In the genomic region with DNA sequence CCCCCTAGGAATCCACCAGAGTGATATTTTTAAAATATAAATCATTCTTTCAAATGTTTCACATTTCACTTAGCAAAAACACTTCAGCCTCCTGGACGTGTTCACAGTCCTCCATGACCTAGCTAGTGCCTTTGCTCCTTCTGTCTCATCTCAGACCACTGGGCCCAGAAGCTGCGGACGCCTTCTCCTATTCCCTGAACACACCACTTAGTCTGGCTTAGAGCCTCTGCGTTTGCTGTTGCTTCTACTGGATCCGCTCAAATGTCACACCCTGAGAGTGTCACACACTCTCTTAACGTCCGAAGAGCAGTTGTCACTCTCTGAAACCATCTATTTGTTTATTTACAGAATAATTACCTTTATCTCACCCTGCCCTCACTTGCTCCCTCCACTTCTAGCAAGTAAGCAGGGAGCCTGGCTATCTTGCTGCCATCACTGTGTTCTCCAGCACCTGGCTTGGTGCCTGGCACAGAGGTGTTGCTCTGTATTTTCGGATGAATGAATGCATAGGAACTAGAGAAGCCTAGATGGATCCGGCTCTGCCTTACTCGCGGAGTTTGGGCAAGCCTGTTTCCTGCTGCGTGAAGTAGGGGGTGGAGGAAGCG, we compare ENCODE assay signal across 8 cellular contexts. TPM values are rescaled to one million over a fixed set of nuclear protein-coding genes. Genes with fewer than 3 reads are reported as not detected.
DNase-seq lines count a peak whose midpoint lies in the region; ATAC-seq lines count a peak whose summit lies in the region.

No MANE protein-coding gene starts in this region.

- H3K4me3 Mint-ChIP-seq in activated T-helper 1 cell treated with anti-CD3 and anti-CD28 coated beads, Interleukin-12 subunit alpha, Interleukin-12 subunit beta, Interleukin-2, Interleukin-4 antibody, amounts not matched to agents 30 ng/mL and 10 ng/mL and 1 ng/mL, durations not matched to agents 14 hours and 24 hours and 36 hours, result peak overlapping the region; percentile 86
- H3K4me3 Mint-ChIP-seq in stimulated activated memory B cell treated with anti-CD40 and anti-IgM and Interleukin-4, amounts not matched to agents 10 μg/mL and 1 μg/mL and 100 μg/mL, for 72 hours, result peak overlapping the region; percentile 81

- peak overlapping the region; percentile 94 for H3K27ac Mint-ChIP-seq in activated T-helper 1 cell treated with anti-CD3 and anti-CD28 coated beads, Interleukin-12 subunit alpha, Interleukin-12 subunit beta, Interleukin-2, Interleukin-4 antibody, amounts not matched to agents 30 ng/mL and 10 ng/mL and 1 ng/mL, durations not matched to agents 14 hours and 24 hours and 36 hours
- peak overlapping the region; percentile 71 for H3K27ac Mint-ChIP-seq in stimulated activated memory B cell treated with anti-CD40 and anti-IgM and Interleukin-4, amounts not matched to agents 10 μg/mL and 1 μg/mL and 100 μg/mL, for 72 hours

- no peaks in the 10 kb centered on the region for H3K9me3 ChIP-seq in iPS-15b (ENCODE audit: control insufficient read depth, insufficient read depth, low read length)

- H3K4me1 ChIP-seq in iPS-15b (ENCODE audit: control insufficient read depth, insufficient read depth, low read length), result peaks cover 19% of the 10 kb centered on the region

- no peaks in the 10 kb centered on the region for H3K27me3 ChIP-seq in iPS-15b (ENCODE audit: control insufficient read depth, insufficient read depth, low read length)

- peak overlapping the region; percentile 73 for H3K4me3 ChIP-seq in iPS-15b (ENCODE audit: low read depth, low read length)

- ATAC-seq in stimulated activated memory B cell treated with anti-CD40 and anti-IgM and Interleukin-4, amounts not matched to agents 10 μg/mL and 1 μg/mL and 100 μg/mL, for 72 hours, result no peak
- no peak for ATAC-seq in GM21528 (IDR thresholded peaks at IDR 0.05; ENCODE audit: low FRiP score, unreplicated experiment)

- no peaks in the 10 kb centered on the region for H3K9me3 Mint-ChIP-seq in activated T-helper 1 cell treated with anti-CD3 and anti-CD28 coated beads, Interleukin-12 subunit alpha, Interleukin-12 subunit beta, Interleukin-2, Interleukin-4 antibody, amounts not matched to agents 30 ng/mL and 10 ng/mL and 1 ng/mL, durations not matched to agents 14 hours and 24 hours and 36 hours
- H3K9me3 Mint-ChIP-seq in stimulated activated memory B cell treated with anti-CD40 and anti-IgM and Interleukin-4, amounts not matched to agents 10 μg/mL and 1 μg/mL and 100 μg/mL, for 72 hours, result no peaks in the 10 kb centered on the region

- peaks cover 15% of the 10 kb centered on the region for H3K36me3 Mint-ChIP-seq in activated T-helper 1 cell treated with anti-CD3 and anti-CD28 coated beads, Interleukin-12 subunit alpha, Interleukin-12 subunit beta, Interleukin-2, Interleukin-4 antibody, amounts not matched to agents 30 ng/mL and 10 ng/mL and 1 ng/mL, durations not matched to agents 14 hours and 24 hours and 36 hours (ENCODE audit: low read depth)
- no peaks in the 10 kb centered on the region for H3K36me3 Mint-ChIP-seq in stimulated activated memory B cell treated with anti-CD40 and anti-IgM and Interleukin-4, amounts not matched to agents 10 μg/mL and 1 μg/mL and 100 μg/mL, for 72 hours

- peaks cover 5% of the 10 kb centered on the region for H3K36me3 ChIP-seq in iPS-15b (ENCODE audit: control insufficient read depth, insufficient read depth, low read length)

- peak overlapping the region; percentile 81 for H3K9ac ChIP-seq in iPS-15b (ENCODE audit: low read depth, low read length)

- peak; percentile 46 for DNase-seq in NCI-H510A treated with DMSO at 0.1 percent for 48 hours (lab: John Stamatoyannopoulos, UW)
- DNase-seq in NCI-H510A (lab: John Stamatoyannopoulos, UW), result no peak
- no peak for DNase-seq in activated T-helper 1 cell treated with anti-CD3 and anti-CD28 coated beads, Interleukin-12 subunit alpha, Interleukin-12 subunit beta, Interleukin-2, Interleukin-4 antibody, amounts not matched to agents 30 ng/mL and 10 ng/mL and 1 ng/mL, durations not matched to agents 14 hours and 24 hours and 36 hours (ENCODE audit: low spot score)
- no peak for DNase-seq in germinal center (ENCODE audit: low spot score)
- DNase-seq in middle frontal gyrus (ENCODE audit: extremely low spot score, low spot score), result no peak

- H3K4me1 Mint-ChIP-seq in activated T-helper 1 cell treated with anti-CD3 and anti-CD28 coated beads, Interleukin-12 subunit alpha, Interleukin-12 subunit beta, Interleukin-2, Interleukin-4 antibody, amounts not matched to agents 30 ng/mL and 10 ng/mL and 1 ng/mL, durations not matched to agents 14 hours and 24 hours and 36 hours (ENCODE audit: low read depth), result peaks cover 45% of the 10 kb centered on the region
- peaks cover 44% of the 10 kb centered on the region for H3K4me1 Mint-ChIP-seq in stimulated activated memory B cell treated with anti-CD40 and anti-IgM and Interleukin-4, amounts not matched to agents 10 μg/mL and 1 μg/mL and 100 μg/mL, for 72 hours

- intact Hi-C loops in activated T-helper 1 cell treated with anti-CD3 and anti-CD28 coated beads, Interleukin-12 subunit alpha, Interleukin-12 subunit beta, Interleukin-2, Interleukin-4 antibody, amounts not matched to agents 30 ng/mL and 10 ng/mL and 1 ng/mL, durations not matched to agents 14 hours and 24 hours and 36 hours (cut with micrococcal nuclease), result loop anchor here (5.0 kb wide), 1 partner anchor 167 kb away; a partner anchor contains a TSS

- H3K27me3 Mint-ChIP-seq in activated T-helper 1 cell treated with anti-CD3 and anti-CD28 coated beads, Interleukin-12 subunit alpha, Interleukin-12 subunit beta, Interleukin-2, Interleukin-4 antibody, amounts not matched to agents 30 ng/mL and 10 ng/mL and 1 ng/mL, durations not matched to agents 14 hours and 24 hours and 36 hours (ENCODE audit: insufficient read depth), result no peaks in the 10 kb centered on the region
- no peaks in the 10 kb centered on the region for H3K27me3 Mint-ChIP-seq in stimulated activated memory B cell treated with anti-CD40 and anti-IgM and Interleukin-4, amounts not matched to agents 10 μg/mL and 1 μg/mL and 100 μg/mL, for 72 hours

RNA-seq across cellular contexts. Expression of a gene that starts 1.2 kb away (rescaled TPM):
- total RNA-seq in activated T-helper 1 cell treated with anti-CD3 and anti-CD28 coated beads, Interleukin-12 subunit alpha, Interleukin-12 subunit beta, Interleukin-2, Interleukin-4 antibody, amounts not matched to agents 30 ng/mL and 10 ng/mL and 1 ng/mL, durations not matched to agents 14 hours and 24 hours and 36 hours, result 122 and 132 TPM in 2 replicates

RNA-seq across cellular contexts. Expression of a gene that starts 15.9 kb away (rescaled TPM):
- 1.3 and 2.2 TPM in 2 replicates for total RNA-seq in activated T-helper 1 cell treated with anti-CD3 and anti-CD28 coated beads, Interleukin-12 subunit alpha, Interleukin-12 subunit beta, Interleukin-2, Interleukin-4 antibody, amounts not matched to agents 30 ng/mL and 10 ng/mL and 1 ng/mL, durations not matched to agents 14 hours and 24 hours and 36 hours

RNA-seq across cellular contexts. Expression of a gene that starts 21.3 kb away (rescaled TPM):
- 10.3 and 11.2 TPM in 2 replicates for total RNA-seq in activated T-helper 1 cell treated with anti-CD3 and anti-CD28 coated beads, Interleukin-12 subunit alpha, Interleukin-12 subunit beta, Interleukin-2, Interleukin-4 antibody, amounts not matched to agents 30 ng/mL and 10 ng/mL and 1 ng/mL, durations not matched to agents 14 hours and 24 hours and 36 hours

RNA-seq across cellular contexts. Expression of a gene that starts 24.8 kb away (rescaled TPM):
- not detected in 2 replicates for total RNA-seq in activated T-helper 1 cell treated with anti-CD3 and anti-CD28 coated beads, Interleukin-12 subunit alpha, Interleukin-12 subunit beta, Interleukin-2, Interleukin-4 antibody, amounts not matched to agents 30 ng/mL and 10 ng/mL and 1 ng/mL, durations not matched to agents 14 hours and 24 hours and 36 hours

RNA-seq across cellular contexts. Expression of a gene that starts 41.1 kb away (rescaled TPM):
- 0.26 TPM in 1 of 2 replicates, not detected in the other for total RNA-seq in activated T-helper 1 cell treated with anti-CD3 and anti-CD28 coated beads, Interleukin-12 subunit alpha, Interleukin-12 subunit beta, Interleukin-2, Interleukin-4 antibody, amounts not matched to agents 30 ng/mL and 10 ng/mL and 1 ng/mL, durations not matched to agents 14 hours and 24 hours and 36 hours
